23 cellular contexts compared by ENCODE assay signal in the genomic region with DNA sequence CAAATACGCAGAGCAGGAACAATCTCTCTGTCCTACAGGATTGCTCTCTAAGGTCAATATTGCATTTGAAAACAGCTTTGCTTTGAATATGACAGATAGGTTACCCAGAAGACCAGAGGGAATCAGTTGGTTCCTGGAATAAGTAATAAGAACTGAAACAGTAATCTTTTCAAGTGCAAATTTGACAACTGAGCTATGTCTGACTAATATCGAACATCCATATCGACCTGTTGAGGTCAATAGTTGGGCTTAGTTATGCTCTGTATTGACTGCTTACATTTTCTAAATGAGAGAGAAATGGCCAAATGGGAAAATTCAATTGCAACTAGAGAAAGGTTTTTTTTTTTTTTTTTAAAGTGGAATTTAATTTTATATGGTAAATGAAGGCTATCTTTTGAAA.
A peak's percentile ranks its signal among the peaks of the same experiment; 100 is the strongest.
DNase-seq lines count a peak whose midpoint lies in the region; ATAC-seq, FAIRE-seq and TF ChIP-seq lines count a peak whose summit lies in the region.
"Had no signal": no experiment of that assay in that cellular context is flagged by ENCODE, and none has a peak within 500 bp of the region (broad histone marks: within the 10 kb centered on the region; RNA-seq: fewer than 3 reads in every experiment).

No MANE protein-coding gene starts in this region.

- intact Hi-C loops in heart right ventricle (cut with DNase I) = loop anchor here in 3 of 10 donors (2.0 to 10.0 kb wide), 3 partner anchors 276 to 279 kb away; no protein-coding TSS in a partner anchor

- H3K4me3 ChIP-seq in heart right ventricle = no peak overlapping the region
- H3K4me3 ChIP-seq: ascending aorta, upper lobe of right lung had no signal

- no peak for FAIRE-seq in HTR-8/SVneo (lab: Jason Lieb, UNC)
- FAIRE-seq: frontal cortex, HepG2 had no signal

- WGBS in heart right ventricle, 2 donors = 92 to 94% methylated on average over 3 of the region's 3 CpGs

- no peak overlapping the region for H3K27ac ChIP-seq in heart right ventricle
- H3K27ac ChIP-seq: ascending aorta, upper lobe of right lung had no signal

- H3K36me3 ChIP-seq in heart right ventricle = no peaks in the 10 kb centered on the region
- H3K36me3 ChIP-seq: ascending aorta, upper lobe of right lung had no signal

- peaks cover 0 to 12% (median 0%) of the 10 kb centered on the region in 11 donors for H3K9me3 ChIP-seq in heart right ventricle
- H3K9me3 ChIP-seq: ascending aorta, upper lobe of right lung had no signal

- H3K27me3 ChIP-seq in heart right ventricle = no peaks in the 10 kb centered on the region
- H3K27me3 ChIP-seq: ascending aorta, upper lobe of right lung had no signal

- DNase-seq in HTR-8/SVneo (ENCODE audit: insufficient read length, low spot score) (no peak), heart right ventricle (no peak)
- DNase-seq in effector CD4-positive, alpha-beta T cell = no peak
- DNase-seq: activated CD4-positive, alpha-beta memory T cell treated with anti-CD3 and anti-CD28 coated beads for 36 hours; activated T-cell treated with anti-CD3 and anti-CD28 coated beads, Interleukin-2, amount 50 U/mL, for 48 hours; DMS79 treated with DMSO at 0.1 percent for 48 hours; erythroblast; GOT3; left cardiac atrium; mesendoderm; NCI-H1417; NCI-H2171; NCI-H526 treated with DMSO at 0.1 percent for 48 hours; PC-3; upper lobe of right lung had no signal

- H3K4me1 ChIP-seq in heart right ventricle = no peaks in the 10 kb centered on the region
- H3K4me1 ChIP-seq: ascending aorta, upper lobe of right lung had no signal

- TF ChIP-seq CTCF in heart right ventricle (IDR thresholded peaks at IDR 0.05) = no peak

- ATAC-seq in GM18511 (IDR thresholded peaks at IDR 0.05; ENCODE audit: unreplicated experiment) (peak; percentile 58), GM18909 (IDR thresholded peaks at IDR 0.05; ENCODE audit: poor library complexity, unreplicated experiment) (peak; percentile 55), HG02759 (IDR thresholded peaks at IDR 0.05; ENCODE audit: unreplicated experiment) (peak; percentile 47), HG03521 (IDR thresholded peaks at IDR 0.05; ENCODE audit: unreplicated experiment) (peak; percentile 62), HG03139 (IDR thresholded peaks at IDR 0.05; ENCODE audit: unreplicated experiment) (no peak), heart right ventricle (no peak)
- ATAC-seq: HepG2, left cardiac atrium, PC-3, upper lobe of right lung had no signal

Comparison
In these comparisons a context has a peak if more than half of its experiments do, and no peak if none do; other contexts are left out.
1. ATAC-seq: peak in GM18511 (single experiment), GM18909 (single experiment), HG02759 (single experiment) and HG03521 (single experiment); none in HG03139 (single experiment) and heart right ventricle (0 of 8).